In genomic region chr16:47888142-47888541, GRCh38 we compare ENCODE assay signal across 12 cellular contexts.
DNase-seq lines count a peak whose midpoint lies in the region; ATAC-seq and TF ChIP-seq lines count a peak whose summit lies in the region.
"Had no signal": no experiment of that assay in that cellular context is flagged by ENCODE, and none has a peak within 500 bp of the region (broad histone marks: within the 10 kb centered on the region; RNA-seq: fewer than 3 reads in every experiment).

No MANE protein-coding gene starts in this region.

- peak; percentile 39 for DNase-seq in ACHN
- peak; percentile 40 for DNase-seq in mammary epithelial cell
- DNase-seq in kidney tubule cell (ENCODE audit: low spot score): peak; percentile 80
- DNase-seq in medulla oblongata (ENCODE audit: extremely low spot score): no peak
- no peak for DNase-seq in G401 (ENCODE audit: low spot score)
- DNase-seq: activated T-cell treated with anti-CD3 and anti-CD28 coated beads, Interleukin-2, amount 50 U/mL, for 72 hours; colonic mucosa; NCI-H1417 treated with DMSO at 0.1 percent for 48 hours; stimulated activated CD4-positive, alpha-beta T cell treated with anti-CD3 and anti-CD28 coated beads, Interleukin-4, amount 100 ng/mL, for 24 hours had no signal

- CTCF ChIA-PET in mammary epithelial cell (lab: Charles Lee; ENCODE audit: low non-redundant PET): no interaction called here

- H3K79me2 ChIP-seq in mammary epithelial cell (ENCODE audit: insufficient read depth, low read length): no peaks in the 10 kb centered on the region

- ATAC-seq in HG02884 (IDR thresholded peaks at IDR 0.05; ENCODE audit: unreplicated experiment) (no peak), GM21723 (IDR thresholded peaks at IDR 0.05; ENCODE audit: unreplicated experiment) (no peak)
- ATAC-seq: activated T-cell treated with anti-CD3 and anti-CD28 coated beads, Interleukin-2, amount 50 U/mL, for 72 hours had no signal

- intact Hi-C loops in mammary epithelial cell (cut with micrococcal nuclease): loop anchor here (5.0 kb wide), 2 partner anchors 41 to 169 kb away; no protein-coding TSS in a partner anchor

- H3K27me3 ChIP-seq in HUES48 (ENCODE audit: control insufficient read depth, insufficient read depth, low read length) (no peaks in the 10 kb centered on the region), mammary epithelial cell (ENCODE audit: insufficient read depth, low read length) (no peaks in the 10 kb centered on the region)
- H3K27me3 ChIP-seq: colonic mucosa had no signal

- peak overlapping the region; percentile 38 for H2AFZ ChIP-seq in mammary epithelial cell (ENCODE audit: low read depth, low read length)

- H3K4me1 ChIP-seq in HUES48 (ENCODE audit: control insufficient read depth, insufficient read depth, low read length) (peaks cover 67% of the 10 kb centered on the region), mammary epithelial cell (ENCODE audit: insufficient read depth, low read length) (peaks cover 35% of the 10 kb centered on the region)
- H3K4me1 ChIP-seq: colonic mucosa had no signal

- H3K27ac ChIP-seq in HUES48 (ENCODE audit: low read depth, low read length) (peak overlapping the region; percentile 95), mammary epithelial cell (ENCODE audit: insufficient read depth, low read depth, low read length) (peak overlapping the region; percentile 66)
- H3K27ac ChIP-seq: colonic mucosa had no signal

- H4K20me1 ChIP-seq in mammary epithelial cell (ENCODE audit: insufficient read depth, low read length): no peaks in the 10 kb centered on the region

- peak overlapping the region; percentile 61 for H3K4me2 ChIP-seq in mammary epithelial cell (ENCODE audit: insufficient read depth, low read depth, low read length)

- H3K36me3 ChIP-seq in HUES48 (ENCODE audit: control insufficient read depth, insufficient read depth, low read length): no peaks in the 10 kb centered on the region
- H3K36me3 ChIP-seq in mammary epithelial cell (ENCODE audit: insufficient read depth, low read length): no peaks in the 10 kb centered on the region
- H3K36me3 ChIP-seq: colonic mucosa had no signal

- peak overlapping the region; percentile 42 for H3K9ac ChIP-seq in HUES48 (ENCODE audit: low read depth, low read length)
- no peak overlapping the region for H3K9ac ChIP-seq in mammary epithelial cell (ENCODE audit: insufficient read depth, low read length)

- 2% methylated on average over 3 of the region's 3 CpGs for WGBS in mammary epithelial cell (ENCODE audit: low coverage, missing lambda C conversion rate)

- in situ Hi-C loops in ACHN (cut with HindIII; ENCODE audit: low pct_ligation_motif_present, low pct_unique_long_range_greater_than_20kb, low sequenced_read_pairs): no loop called here
- in situ Hi-C loops in mammary epithelial cell (cut with MboI; ENCODE audit: low sequenced_read_pairs in 2 of 2): no loop called here
- in situ Hi-C loops in G401 (cut with HindIII; ENCODE audit: low sequenced_read_pairs): no loop called here

- H3K9me3 ChIP-seq in HUES48 (ENCODE audit: control insufficient read depth, insufficient read depth, low read length) (peaks cover 3% of the 10 kb centered on the region; the same call in 1 of the 2 replicates), mammary epithelial cell (replicated peaks; ENCODE audit: insufficient read depth, low read length) (no peaks in the 10 kb centered on the region)
- H3K9me3 ChIP-seq: colonic mucosa had no signal

- no peak for TF ChIP-seq CTCF in mammary epithelial cell (conservative IDR thresholded peaks at IDR 0.05 in 1 of 2, IDR thresholded peaks at IDR 0.05 in 1 of 2; ENCODE audit: extremely low read depth in 1 of 2, insufficient read depth in 1 of 2, low read depth in 1 of 2, low read length in 2 of 2)

- H3K4me3 ChIP-seq in HUES48 (ENCODE audit: low read depth, low read length) (no peak overlapping the region; the same call in 1 of the 2 replicates), mammary epithelial cell (replicated peaks in 1 of 3; ENCODE audit: insufficient read depth in 1 of 3, low read depth in 2 of 3, low read length in 3 of 3) (no peak overlapping the region)
- H3K4me3 ChIP-seq: colonic mucosa had no signal

- dilution Hi-C loops in mammary epithelial cell (cut with HindIII; ENCODE audit: low sequenced_read_pairs): no loop called here

- BruUV-seq in mammary epithelial cell (replicated peaks; lab: Mats Ljungman, UMichigan): TSS peak; percentile 45

Comparison
In these comparisons a context has a peak if more than half of its experiments do, and no peak if none do; other contexts are left out.
1. DNase-seq: peak in ACHN (single experiment), mammary epithelial cell (single experiment) and kidney tubule cell (single experiment); none in medulla oblongata (single experiment) and G401 (single experiment).